ENCODE assay signal across 25 cellular contexts in genomic region chr13:67118277-67118676, GRCh38.
"Had no signal": no experiment of that assay in that cellular context is flagged by ENCODE, and none has a peak within 500 bp of the region (broad histone marks: within the 10 kb centered on the region; RNA-seq: fewer than 3 reads in every experiment).

No MANE protein-coding gene starts in this region.

- H3K27ac ChIP-seq: colonic mucosa, foreskin keratinocyte, hepatocyte, skin epidermis, thoracic aorta, transverse colon had no signal

- ATAC-seq: foreskin keratinocyte; left colon; left ventricle myocardium superior; natural killer cell treated with Interleukin-12 subunit alpha and Interleukin-12 subunit beta and Interleukin-15 and Interleukin-18, amount 100 ng/mL, for 72 hours; sciatic nerve; stimulated activated naive B cell treated with anti-CD40 and anti-IgM and Interleukin-4, amounts not matched to agents 10 μg/mL and 1 μg/mL and 100 μg/mL, for 72 hours; stimulated activated naive CD8-positive, alpha-beta T cell treated with anti-CD3 and anti-CD28 coated beads, Interleukin-15, amount 100 ng/mL, for 72 hours had no signal

- H3K4me3 ChIP-seq: colonic mucosa, hepatocyte, lung, skin epidermis, thoracic aorta, transverse colon had no signal

- H3K27ac Mint-ChIP-seq: endodermal cell; natural killer cell treated with Interleukin-12 subunit alpha and Interleukin-12 subunit beta and Interleukin-15 and Interleukin-18, amount 100 ng/mL, for 72 hours; stimulated activated naive B cell treated with anti-CD40 and anti-IgM and Interleukin-4, amounts not matched to agents 10 μg/mL and 1 μg/mL and 100 μg/mL, for 72 hours; stimulated activated naive CD8-positive, alpha-beta T cell treated with anti-CD3 and anti-CD28 coated beads, Interleukin-15, amount 100 ng/mL, for 72 hours had no signal

- H3K4me1 Mint-ChIP-seq: stimulated activated naive B cell treated with anti-CD40 and anti-IgM and Interleukin-4, amounts not matched to agents 10 μg/mL and 1 μg/mL and 100 μg/mL, for 72 hours; stimulated activated naive CD8-positive, alpha-beta T cell treated with anti-CD3 and anti-CD28 coated beads, Interleukin-15, amount 100 ng/mL, for 72 hours had no signal

- H3K36me3 ChIP-seq: colonic mucosa, thoracic aorta, transverse colon had no signal

- H3K9me3 ChIP-seq: colonic mucosa, thoracic aorta, transverse colon had no signal

- FAIRE-seq: endothelial cell of umbilical vein, kidney had no signal

- DNase-seq: colonic mucosa; dermis blood vessel endothelial cell; effector CD4-positive, alpha-beta T cell; endodermal cell; erythroblast; foreskin keratinocyte; head of caudate nucleus; kidney; left colon; left ventricle myocardium superior; mesenchymal stem cell; midbrain; posterior cingulate gyrus; stimulated activated CD4-positive, alpha-beta T cell treated with anti-CD3 and anti-CD28 coated beads, Interleukin-2, amount 100 ng/mL, for 24 hours; stimulated activated CD4-positive, alpha-beta T cell treated with anti-CD3 and anti-CD28 coated beads, Interleukin-4, amount 100 ng/mL, for 4 hours; stimulated activated naive B cell treated with anti-CD40 and anti-IgM and Interleukin-4, amounts not matched to agents 10 μg/mL and 1 μg/mL and 100 μg/mL, for 72 hours; stimulated activated naive CD8-positive, alpha-beta T cell treated with anti-CD3 and anti-CD28 coated beads, Interleukin-15, amount 100 ng/mL, for 72 hours; transverse colon had no signal

- H3K36me3 Mint-ChIP-seq: natural killer cell treated with Interleukin-12 subunit alpha and Interleukin-12 subunit beta and Interleukin-15 and Interleukin-18, amount 100 ng/mL, for 72 hours; stimulated activated naive B cell treated with anti-CD40 and anti-IgM and Interleukin-4, amounts not matched to agents 10 μg/mL and 1 μg/mL and 100 μg/mL, for 72 hours had no signal

- H3K4me2 ChIP-seq: hepatocyte had no signal

- H3K27me3 ChIP-seq: colonic mucosa, foreskin keratinocyte, hepatocyte, transverse colon had no signal

- H3K9me3 Mint-ChIP-seq: endodermal cell; natural killer cell treated with Interleukin-12 subunit alpha and Interleukin-12 subunit beta and Interleukin-15 and Interleukin-18, amount 100 ng/mL, for 72 hours; stimulated activated naive B cell treated with anti-CD40 and anti-IgM and Interleukin-4, amounts not matched to agents 10 μg/mL and 1 μg/mL and 100 μg/mL, for 72 hours; stimulated activated naive CD8-positive, alpha-beta T cell treated with anti-CD3 and anti-CD28 coated beads, Interleukin-15, amount 100 ng/mL, for 72 hours had no signal

- H3K4me1 ChIP-seq: colonic mucosa, transverse colon had no signal

- H3K79me2 ChIP-seq: hepatocyte had no signal

- H3K4me3 Mint-ChIP-seq: endodermal cell; natural killer cell treated with Interleukin-12 subunit alpha and Interleukin-12 subunit beta and Interleukin-15 and Interleukin-18, amount 100 ng/mL, for 72 hours; stimulated activated naive B cell treated with anti-CD40 and anti-IgM and Interleukin-4, amounts not matched to agents 10 μg/mL and 1 μg/mL and 100 μg/mL, for 72 hours; stimulated activated naive CD8-positive, alpha-beta T cell treated with anti-CD3 and anti-CD28 coated beads, Interleukin-15, amount 100 ng/mL, for 72 hours had no signal

- H3K27me3 Mint-ChIP-seq: natural killer cell treated with Interleukin-12 subunit alpha and Interleukin-12 subunit beta and Interleukin-15 and Interleukin-18, amount 100 ng/mL, for 72 hours; stimulated activated naive B cell treated with anti-CD40 and anti-IgM and Interleukin-4, amounts not matched to agents 10 μg/mL and 1 μg/mL and 100 μg/mL, for 72 hours; stimulated activated naive CD8-positive, alpha-beta T cell treated with anti-CD3 and anti-CD28 coated beads, Interleukin-15, amount 100 ng/mL, for 72 hours had no signal

- H2AFZ ChIP-seq: hepatocyte had no signal
